In the genomic region with DNA sequence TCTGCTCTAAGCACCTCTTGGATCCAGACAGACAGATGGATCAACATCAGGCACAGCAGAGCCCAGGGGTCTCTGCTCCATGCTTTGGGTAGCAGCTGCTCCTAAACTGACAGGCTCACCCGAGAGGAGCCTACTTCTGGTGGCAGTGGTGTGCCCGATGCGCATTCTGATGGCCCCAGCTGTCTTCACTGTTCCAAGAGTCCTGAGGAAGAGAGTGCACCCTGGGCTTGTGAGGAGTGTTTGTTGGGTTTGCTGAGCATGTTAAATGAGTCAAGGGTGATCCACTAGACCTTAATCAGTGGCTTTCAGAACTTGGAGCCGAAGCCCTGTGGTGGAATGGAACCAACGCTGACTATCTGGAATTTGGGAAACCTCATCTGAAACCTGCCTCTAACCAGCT, we compare ENCODE assay signal across 19 cellular contexts. TPM values are rescaled to one million over a fixed set of nuclear protein-coding genes. Genes with fewer than 3 reads are reported as not detected.
A peak's percentile ranks its signal among the peaks of the same experiment; 100 is the strongest.
DNase-seq lines count a peak whose midpoint lies in the region; ATAC-seq and FAIRE-seq lines count a peak whose summit lies in the region.
"Had no signal": no experiment of that assay in that cellular context is flagged by ENCODE, and none has a peak within 500 bp of the region (broad histone marks: within the 10 kb centered on the region; RNA-seq: fewer than 3 reads in every experiment).

No MANE protein-coding gene starts in this region.

- no peak for FAIRE-seq in GM19239 (lab: Jason Lieb, UNC)

- H3K27me3 Mint-ChIP-seq in natural killer cell treated with Interleukin-12 subunit alpha and Interleukin-12 subunit beta and Interleukin-15 and Interleukin-18, amount 100 ng/mL, for 72 hours, result no peaks in the 10 kb centered on the region
- H3K27me3 Mint-ChIP-seq: CD4-positive, CD25-positive, alpha-beta regulatory T cell had no signal

- peaks cover 5 to 6% of the 10 kb centered on the region in 2 donors for H3K4me1 Mint-ChIP-seq in natural killer cell treated with Interleukin-12 subunit alpha and Interleukin-12 subunit beta and Interleukin-15 and Interleukin-18, amount 100 ng/mL, for 72 hours (ENCODE audit: low read depth in 2 of 2)

- H3K36me3 Mint-ChIP-seq in natural killer cell treated with Interleukin-12 subunit alpha and Interleukin-12 subunit beta and Interleukin-15 and Interleukin-18, amount 100 ng/mL, for 72 hours, result no peaks in the 10 kb centered on the region

- ATAC-seq in HG02763 (IDR thresholded peaks at IDR 0.05; ENCODE audit: unreplicated experiment), result no peak
- ATAC-seq in natural killer cell treated with Interleukin-12 subunit alpha and Interleukin-12 subunit beta and Interleukin-15 and Interleukin-18, amount 100 ng/mL, for 72 hours, result no peak

- H3K4me3 Mint-ChIP-seq in natural killer cell treated with Interleukin-12 subunit alpha and Interleukin-12 subunit beta and Interleukin-15 and Interleukin-18, amount 100 ng/mL, for 72 hours, result no peak overlapping the region
- H3K4me3 Mint-ChIP-seq: CD4-positive, CD25-positive, alpha-beta regulatory T cell had no signal

- H3K27ac Mint-ChIP-seq in natural killer cell treated with Interleukin-12 subunit alpha and Interleukin-12 subunit beta and Interleukin-15 and Interleukin-18, amount 100 ng/mL, for 72 hours, result no peak overlapping the region

- DNase-seq in NCI-H1694 treated with DMSO at 0.1 percent for 48 hours (lab: John Stamatoyannopoulos, UW) (peak; percentile 74), NCI-H524 treated with DMSO at 0.1 percent for 48 hours (lab: John Stamatoyannopoulos, UW) (peak; percentile 46), myocyte (ENCODE audit: low read depth) (peak; percentile 77), GM19239 (ENCODE audit: insufficient read length, low spot score) (no peak), NCI-H2227 (lab: John Stamatoyannopoulos, UW; ENCODE audit: unreplicated experiment) (no peak)
- DNase-seq in natural killer cell treated with Interleukin-12 subunit alpha and Interleukin-12 subunit beta and Interleukin-15 and Interleukin-18, amount 100 ng/mL, for 72 hours (ENCODE audit: low spot score), result no peak
- DNase-seq: CD4-positive, CD25-positive, alpha-beta regulatory T cell; DMS79 treated with DMSO at 0.1 percent for 48 hours; GM23248; KG1; NCI-H1092; NCI-H1436; NCI-H2029 treated with DMSO at 0.1 percent for 48 hours; NCI-H748 treated with DMSO at 0.1 percent for 48 hours; SHP77 treated with DMSO at 0.1 percent for 48 hours; SK-N-SH had no signal

- H3K9me3 Mint-ChIP-seq in natural killer cell treated with Interleukin-12 subunit alpha and Interleukin-12 subunit beta and Interleukin-15 and Interleukin-18, amount 100 ng/mL, for 72 hours, result no peaks in the 10 kb centered on the region
- H3K9me3 Mint-ChIP-seq: CD4-positive, CD25-positive, alpha-beta regulatory T cell had no signal

RNA-seq across cellular contexts. Expression of a gene that starts 11.4 kb away (rescaled TPM):
- 0.13 and 0.21 TPM in 2 replicates for total RNA-seq in myocyte
- 0.39 TPM for polyA plus RNA-seq in myocyte (2012)
- not detected for total RNA-seq in natural killer cell treated with Interleukin-12 subunit alpha and Interleukin-12 subunit beta and Interleukin-15 and Interleukin-18, amount 100 ng/mL, for 72 hours
- total RNA-seq: GM23248, HT1080 had no signal
- polyA plus RNA-seq: BJ, GM23248, SK-N-SH had no signal

RNA-seq across cellular contexts. Expression of a gene that starts 18.8 kb away (rescaled TPM):
- total RNA-seq in myocyte, result 0.37 and 0.42 TPM in 2 replicates
- polyA plus RNA-seq in myocyte (2012), result 0.73 TPM
- 1 to 10 TPM in 1 of 2 donors, under 1 TPM in 1; 0.90 to 1.0 TPM for total RNA-seq in natural killer cell treated with Interleukin-12 subunit alpha and Interleukin-12 subunit beta and Interleukin-15 and Interleukin-18, amount 100 ng/mL, for 72 hours

RNA-seq across cellular contexts. Expression of a gene that starts 20.1 kb away (rescaled TPM):
- total RNA-seq in myocyte, result 6.0 and 6.6 TPM in 2 replicates
- 3.8 TPM for polyA plus RNA-seq in myocyte (2012)
- 1 to 10 TPM; 8.9 to 10.0 TPM for total RNA-seq in natural killer cell treated with Interleukin-12 subunit alpha and Interleukin-12 subunit beta and Interleukin-15 and Interleukin-18, amount 100 ng/mL, for 72 hours

RNA-seq across cellular contexts. Expression of a gene that starts 34.4 kb away (rescaled TPM):
- 3.9 and 6.1 TPM in 2 replicates for total RNA-seq in myocyte
- polyA plus RNA-seq in myocyte (2012), result 10.5 TPM
- 10 to 100 TPM; 13.1 to 18.7 TPM for total RNA-seq in natural killer cell treated with Interleukin-12 subunit alpha and Interleukin-12 subunit beta and Interleukin-15 and Interleukin-18, amount 100 ng/mL, for 72 hours

RNA-seq across cellular contexts. Expression of a gene that starts 44.6 kb away (rescaled TPM):
- 6.1 and 6.7 TPM in 2 replicates for total RNA-seq in myocyte
- 2.6 TPM for polyA plus RNA-seq in myocyte (2012)
- total RNA-seq in natural killer cell treated with Interleukin-12 subunit alpha and Interleukin-12 subunit beta and Interleukin-15 and Interleukin-18, amount 100 ng/mL, for 72 hours, result 10 to 100 TPM in 1 of 2 donors, 1 to 10 TPM in 1; 8.4 to 19.9 TPM

Comparison
In these comparisons a context has a peak if more than half of its experiments do, and no peak if none do; other contexts are left out.
1. DNase-seq: peak in NCI-H1694 treated with DMSO at 0.1 percent for 48 hours (single experiment), NCI-H524 treated with DMSO at 0.1 percent for 48 hours (single experiment) and myocyte (single experiment); none in GM19239 (single experiment), natural killer cell treated with Interleukin-12 subunit alpha and Interleukin-12 subunit beta and Interleukin-15 and Interleukin-18, amount 100 ng/mL, for 72 hours (single experiment) and NCI-H2227 (single experiment).